ENCODE assay signal across 10 cellular contexts in the genomic region with DNA sequence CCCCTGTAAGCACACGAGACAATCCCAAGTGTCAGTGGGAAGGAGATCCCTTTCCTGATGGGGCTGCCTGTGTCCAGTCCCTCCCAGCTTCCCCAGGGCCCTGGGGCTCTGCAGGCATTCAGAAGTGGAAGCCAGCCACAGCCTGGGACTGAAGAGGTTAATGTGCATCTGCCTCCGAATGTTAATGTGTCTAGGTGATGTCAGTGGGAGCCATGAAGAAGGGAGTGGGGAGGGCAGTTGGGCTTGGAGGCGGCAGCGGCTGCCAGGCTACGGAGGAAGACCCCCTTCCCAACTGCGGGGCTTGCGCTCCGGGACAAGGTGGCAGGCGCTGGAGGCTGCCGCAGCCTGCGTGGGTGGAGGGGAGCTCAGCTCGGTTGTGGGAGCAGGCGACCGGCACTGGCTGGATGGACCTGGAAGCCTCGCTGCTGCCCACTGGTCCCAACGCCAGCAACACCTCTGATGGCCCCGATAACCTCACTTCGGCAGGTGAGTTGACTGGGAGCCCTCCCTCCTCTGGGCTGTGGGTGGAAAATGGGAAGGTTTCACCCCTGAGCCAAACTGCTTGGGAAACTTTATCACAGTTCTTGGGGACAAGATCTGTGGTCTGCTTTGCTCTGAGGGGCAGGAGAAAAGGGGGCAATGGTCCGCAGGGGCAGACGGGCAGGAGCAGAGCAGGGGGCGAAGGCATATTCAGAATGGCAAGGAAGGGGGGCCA. TPM values are rescaled to one million over a fixed set of nuclear protein-coding genes. Genes with fewer than 3 reads are reported as not detected.
A peak's percentile ranks its signal among the peaks of the same experiment; 100 is the strongest.
DNase-seq lines count a peak whose midpoint lies in the region; FAIRE-seq and TF ChIP-seq lines count a peak whose summit lies in the region.
"Had no signal": no experiment of that assay in that cellular context is flagged by ENCODE, and none has a peak within 500 bp of the region (broad histone marks: within the 10 kb centered on the region; RNA-seq: fewer than 3 reads in every experiment).

A gene with protein sequence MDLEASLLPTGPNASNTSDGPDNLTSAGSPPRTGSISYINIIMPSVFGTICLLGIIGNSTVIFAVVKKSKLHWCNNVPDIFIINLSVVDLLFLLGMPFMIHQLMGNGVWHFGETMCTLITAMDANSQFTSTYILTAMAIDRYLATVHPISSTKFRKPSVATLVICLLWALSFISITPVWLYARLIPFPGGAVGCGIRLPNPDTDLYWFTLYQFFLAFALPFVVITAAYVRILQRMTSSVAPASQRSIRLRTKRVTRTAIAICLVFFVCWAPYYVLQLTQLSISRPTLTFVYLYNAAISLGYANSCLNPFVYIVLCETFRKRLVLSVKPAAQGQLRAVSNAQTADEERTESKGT (plus strand): TSS at position 236 of the 715 bp plus-strand sequence. CDS start 169 bp downstream, at position 405.

- no peaks in the 10 kb centered on the region for H3F3A ChIP-seq in neural cell (ENCODE audit: insufficient read depth, low read length, poor library complexity, severe bottlenecking)

- H3K27ac ChIP-seq in HUES6 (ENCODE audit: low read depth, low read length) (no peak within 1 kb of the TSS), endothelial cell of umbilical vein (ENCODE audit: insufficient read depth, low read depth, low read length) (no peak within 1 kb of the TSS), neural cell (ENCODE audit: low read length) (peak within 1 kb of the TSS; percentile 45)

- no peak within 1 kb of the TSS for H3K27ac Mint-ChIP-seq in activated CD4-positive, alpha-beta T cell treated with anti-CD3 and anti-CD28 coated beads, Interleukin-2, amount 10 ng/mL, durations not matched to agents 24 days and 14 days

- H3K4me1 ChIP-seq in HUES6 (ENCODE audit: control insufficient read depth, insufficient read depth, low read length): peaks cover 41% of the 10 kb centered on the region
- peaks cover 7% of the 10 kb centered on the region for H3K4me1 ChIP-seq in endothelial cell of umbilical vein (ENCODE audit: control insufficient read depth, extremely low read depth, insufficient read depth, low read length)
- H3K4me1 ChIP-seq: Caco-2 had no signal

- H3K9me3 ChIP-seq in HUES6 (ENCODE audit: control insufficient read depth, insufficient read depth, low read depth, low read length) (no peaks in the 10 kb centered on the region), endothelial cell of umbilical vein (replicated peaks; ENCODE audit: control insufficient read depth, insufficient read depth, low read length) (no peaks in the 10 kb centered on the region), neural cell (ENCODE audit: low read length) (no peaks in the 10 kb centered on the region)
- H3K9me3 ChIP-seq: Caco-2 had no signal

- no peaks in the 10 kb centered on the region for H3K9me3 Mint-ChIP-seq in activated CD4-positive, alpha-beta T cell treated with anti-CD3 and anti-CD28 coated beads, Interleukin-2, amount 10 ng/mL, durations not matched to agents 24 days and 14 days

- no peak for FAIRE-seq in endothelial cell of umbilical vein (lab: Jason Lieb, UNC)

- intact Hi-C loops in endothelial cell of umbilical vein (cut with micrococcal nuclease): no loop called here
- intact Hi-C loops in activated CD4-positive, alpha-beta T cell treated with anti-CD3 and anti-CD28 coated beads, Interleukin-2, amount 10 ng/mL, durations not matched to agents 24 days and 14 days (cut with micrococcal nuclease): no loop called here

- H3K4me3 ChIP-seq in AG04449 (ENCODE audit: low read depth, low read length) (peak within 1 kb of the TSS; percentile 55), HUES6 (ENCODE audit: low read depth, low read length) (peak within 1 kb of the TSS; percentile 36; the same call in 1 of the 2 replicates), endothelial cell of umbilical vein (replicated peaks in 1 of 3; ENCODE audit: insufficient read depth in 1 of 3, low read depth in 1 of 3, low read length in 3 of 3) (no peak within 1 kb of the TSS), neural cell (ENCODE audit: low read length) (peak within 1 kb of the TSS; percentile 63)

- H3K4me2 ChIP-seq in endothelial cell of umbilical vein (ENCODE audit: insufficient read depth, low read length) (no peak within 1 kb of the TSS), neural cell (ENCODE audit: low read length) (peak within 1 kb of the TSS; percentile 49)

- H3K4me3 Mint-ChIP-seq in activated CD4-positive, alpha-beta T cell treated with anti-CD3 and anti-CD28 coated beads, Interleukin-2, amount 10 ng/mL, durations not matched to agents 24 days and 14 days: no peak within 1 kb of the TSS

- POLR2A ChIA-PET in AG04449 (lab: Yijun Ruan, JAX) (interaction anchor here (0.6 kb wide), 1 partner anchor 14 kb away, joined by 3 read pairs; no protein-coding TSS in a partner anchor), endothelial cell of umbilical vein (lab: Charles Lee) (no interaction called here)

- no peaks in the 10 kb centered on the region for H3K9me1 ChIP-seq in endothelial cell of umbilical vein (replicated peaks; ENCODE audit: control insufficient read depth, extremely low read depth, insufficient read depth, low read length)

- H3K27me3 ChIP-seq in HUES6 (ENCODE audit: control insufficient read depth, insufficient read depth, low read length) (no peaks in the 10 kb centered on the region), endothelial cell of umbilical vein (ENCODE audit: control insufficient read depth in 2 of 2, insufficient read depth in 2 of 2, low read length in 2 of 2) (peaks cover 15 to 20% of the 10 kb centered on the region in 2 experiments), neural cell (ENCODE audit: insufficient read depth, low read depth, low read length) (no peaks in the 10 kb centered on the region)

- no peaks in the 10 kb centered on the region for H3K36me3 Mint-ChIP-seq in activated CD4-positive, alpha-beta T cell treated with anti-CD3 and anti-CD28 coated beads, Interleukin-2, amount 10 ng/mL, durations not matched to agents 24 days and 14 days (ENCODE audit: low read depth)

- no peak for TF ChIP-seq CTCF in AG04449 (IDR thresholded peaks at IDR 0.05; ENCODE audit: insufficient read depth, low read length, missing control alignments)
- TF ChIP-seq CTCF in endothelial cell of umbilical vein (IDR thresholded peaks at IDR 0.05; ENCODE audit: extremely low read depth in 1 of 2, insufficient read depth in 1 of 2, low read depth in 1 of 2, low read length in 2 of 2): no peak
- no peak for TF ChIP-seq CTCF in neural cell (IDR thresholded peaks at IDR 0.05; ENCODE audit: poor library complexity, severe bottlenecking)

- peak within 1 kb of the TSS; percentile 63 for H3K9ac ChIP-seq in HUES6 (ENCODE audit: low read length)
- no peak within 1 kb of the TSS for H3K9ac ChIP-seq in endothelial cell of umbilical vein (replicated peaks; ENCODE audit: extremely low read depth, insufficient read depth, low read length)
- H3K9ac ChIP-seq in neural cell (ENCODE audit: low read length): peak within 1 kb of the TSS; percentile 59

- BruUV-seq in endothelial cell of umbilical vein (replicated peaks; lab: Mats Ljungman, UMichigan): no TSS peak

- H3K27me3 Mint-ChIP-seq in activated CD4-positive, alpha-beta T cell treated with anti-CD3 and anti-CD28 coated beads, Interleukin-2, amount 10 ng/mL, durations not matched to agents 24 days and 14 days: peaks cover 9% of the 10 kb centered on the region

- no peaks in the 10 kb centered on the region for H3K36me3 ChIP-seq in HUES6 (ENCODE audit: control insufficient read depth, insufficient read depth, low read length)
- no peaks in the 10 kb centered on the region for H3K36me3 ChIP-seq in endothelial cell of umbilical vein (ENCODE audit: control insufficient read depth in 2 of 2, extremely low read depth in 1 of 2, insufficient read depth in 2 of 2, low read length in 2 of 2)
- no peaks in the 10 kb centered on the region for H3K36me3 ChIP-seq in neural cell (ENCODE audit: insufficient read depth, low read length)

- CTCF ChIA-PET in AG04449 (lab: Yijun Ruan, JAX): interaction anchor here (0.9 to 1.7 kb wide), 7 partner anchors 10 to 243 kb away, joined by 3 to 6 read pairs (median 3); no protein-coding TSS in a partner anchor
- CTCF ChIA-PET in endothelial cell of umbilical vein (lab: Charles Lee): interaction anchor here (0.9 to 1.2 kb wide), 7 partner anchors 26 to 242 kb away, joined by 3 to 12 read pairs (median 3); no protein-coding TSS in a partner anchor

- TF ChIP-seq POLR2A in endothelial cell of umbilical vein (IDR thresholded peaks at IDR 0.05; ENCODE audit: low read depth, low read length): no peak

- H3K79me2 ChIP-seq in endothelial cell of umbilical vein (ENCODE audit: control insufficient read depth, insufficient read depth, low read length): no peaks in the 10 kb centered on the region
- no peaks in the 10 kb centered on the region for H3K79me2 ChIP-seq in neural cell (replicated peaks; ENCODE audit: insufficient read depth, low read length)

- H4K20me1 ChIP-seq in endothelial cell of umbilical vein (replicated peaks; ENCODE audit: control insufficient read depth, extremely low read depth, insufficient read depth, low read length) (no peaks in the 10 kb centered on the region), neural cell (ENCODE audit: insufficient read depth) (no peaks in the 10 kb centered on the region)

- no peak within 1 kb of the TSS for H2AFZ ChIP-seq in endothelial cell of umbilical vein (ENCODE audit: low read depth, low read length)
- H2AFZ ChIP-seq in neural cell (ENCODE audit: low read depth, low read length): peak within 1 kb of the TSS; percentile 52

- H3K4me1 Mint-ChIP-seq in activated CD4-positive, alpha-beta T cell treated with anti-CD3 and anti-CD28 coated beads, Interleukin-2, amount 10 ng/mL, durations not matched to agents 24 days and 14 days: peaks cover 19% of the 10 kb centered on the region

- dilution Hi-C loops in endothelial cell of umbilical vein (cut with MboI; ENCODE audit: extremely low pct_ligation_motif_present, low sequenced_read_pairs): no loop called here

- no peaks in the 10 kb centered on the region for H3K9me2 ChIP-seq in neural cell (ENCODE audit: insufficient read depth, low read length)

- no peak for DNase-seq in AG04449 (ENCODE audit: low read depth, low spot score)
- DNase-seq in endothelial cell of umbilical vein (ENCODE audit: low read depth, low spot score): no peak
- DNase-seq in NCI-H1092 (lab: John Stamatoyannopoulos, UW): no peak
- DNase-seq in UCSD-AML1 (lab: John Stamatoyannopoulos, UW; ENCODE audit: unreplicated experiment): no peak
- no peak for DNase-seq in activated CD4-positive, alpha-beta T cell treated with anti-CD3 and anti-CD28 coated beads, Interleukin-2, amount 10 ng/mL, durations not matched to agents 24 days and 14 days
- DNase-seq in COR-L47 (lab: John Stamatoyannopoulos, UW): no peak
- DNase-seq: Caco-2, NCI-H2081 had no signal

- no peak for TF ChIP-seq EP300 in neural cell (conservative IDR thresholded peaks at IDR 0.05; ENCODE audit: poor library complexity, severe bottlenecking)

- TF ChIP-seq RAD21 in neural cell (conservative IDR thresholded peaks at IDR 0.05): no peak

RNA-seq across cellular contexts. Expression of the gene that starts here (rescaled TPM):
- not detected in 2 replicates for total RNA-seq in endothelial cell of umbilical vein
- polyA plus RNA-seq in endothelial cell of umbilical vein (not detected in 2 replicates), neural cell (2.6 and 2.9 TPM in 2 replicates)
- polyA plus RNA-seq in endothelial cell of umbilical vein (2011; cell fraction: cytosol; rRNA removed): 0.10 TPM in 1 of 2 replicates, not detected in the other
- not detected in 2 replicates for polyA plus RNA-seq in endothelial cell of umbilical vein (2011; cell fraction: nucleus; rRNA removed)
- not detected in 2 replicates for polyA plus RNA-seq in endothelial cell of umbilical vein (2012)
- polyA minus RNA-seq in endothelial cell of umbilical vein (not detected in 2 replicates), neural cell (3.4 and 3.9 TPM in 2 replicates)
- polyA minus RNA-seq in endothelial cell of umbilical vein (2011; cell fraction: cytosol; rRNA and poly(A)+ RNA removed): not detected
- not detected in 2 replicates for polyA minus RNA-seq in endothelial cell of umbilical vein (2011; cell fraction: nucleus; rRNA and poly(A)+ RNA removed)
- total RNA-seq in activated CD4-positive, alpha-beta T cell treated with anti-CD3 and anti-CD28 coated beads, Interleukin-2, amount 10 ng/mL, durations not matched to agents 24 days and 14 days: not detected in 2 replicates
- total RNA-seq: Caco-2 had no signal

Comparison
In these comparisons a context has a peak if more than half of its experiments do, and no peak if none do; other contexts are left out.
1. H3K4me3 ChIP-seq: peak in AG04449 (single experiment), HUES6 (single experiment) and neural cell (single experiment); none in endothelial cell of umbilical vein (0 of 3).